Comparison of ENCODE assay signal across 7 cellular contexts in the genomic region with DNA sequence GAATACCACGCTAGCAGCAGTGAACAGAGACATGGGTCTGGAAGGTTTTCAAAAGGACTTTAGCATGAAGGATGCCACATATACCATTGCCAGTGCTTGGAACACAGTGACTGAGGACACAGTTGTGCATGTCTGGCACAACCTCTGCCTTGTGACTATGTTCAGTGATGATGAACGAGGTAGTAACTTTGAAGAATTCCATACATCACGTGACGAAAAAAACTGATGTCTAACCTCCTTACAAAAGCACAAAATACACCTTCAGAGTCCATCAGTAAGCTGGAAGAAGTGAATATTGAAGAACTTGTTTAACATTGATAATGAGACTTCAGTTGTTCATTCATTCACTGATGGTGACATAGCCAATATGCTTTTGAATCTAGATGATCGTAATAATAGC.
"Had no signal": no experiment of that assay in that cellular context is flagged by ENCODE, and none has a peak within 500 bp of the region (broad histone marks: within the 10 kb centered on the region; RNA-seq: fewer than 3 reads in every experiment).

No MANE protein-coding gene starts in this region.

- H3K9me3 ChIP-seq: HAP-1 had no signal

- H3K4me2 ChIP-seq: GM23338 had no signal

- H3K36me3 ChIP-seq: HAP-1 had no signal

- ATAC-seq: GM23338, HCT116 had no signal

- DNase-seq: H7, HFFc6, KG1 had no signal

- H2AFZ ChIP-seq: GM23338 had no signal

- H3K4me3 ChIP-seq: GM23338, HAP-1 had no signal

- FAIRE-seq: HTR-8/SVneo had no signal

- H3K4me1 ChIP-seq: HAP-1 had no signal
